In genomic region chr12:24095245-24095644, GRCh38 we compare ENCODE assay signal across 30 cellular contexts.
DNase-seq lines count a peak whose midpoint lies in the region; ATAC-seq, FAIRE-seq and TF ChIP-seq lines count a peak whose summit lies in the region.
"Had no signal": no experiment of that assay in that cellular context is flagged by ENCODE, and none has a peak within 500 bp of the region (broad histone marks: within the 10 kb centered on the region; RNA-seq: fewer than 3 reads in every experiment).

No MANE protein-coding gene starts in this region.

- H3K9me3 ChIP-seq in A549 (no peaks in the 10 kb centered on the region), HEK293 (ENCODE audit: control insufficient read depth, insufficient read depth, low read depth, low read length) (no peaks in the 10 kb centered on the region), thyroid gland (no peaks in the 10 kb centered on the region)
- H3K9me3 ChIP-seq: BE2C, BLaER1, Caco-2 had no signal

- no peak overlapping the region for H3K4me3 ChIP-seq in A549
- no peak overlapping the region for H3K4me3 ChIP-seq in HEK293 (ENCODE audit: low read depth, low read length)
- no peak overlapping the region for H3K4me3 ChIP-seq in thyroid gland (replicated peaks in 1 of 3)
- H3K4me3 ChIP-seq: BLaER1; BLaER1 treated with 17β-estradiol and CSF1 and Interleukin-3, amounts not matched to agents 10 nM and 100 nM had no signal

- no peak overlapping the region for H3K4me2 ChIP-seq in A549
- H3K4me2 ChIP-seq: BLaER1 had no signal

- TF ChIP-seq EP300 in A549 (IDR thresholded peaks at IDR 0.05), result no peak

- WGBS in A549 (ENCODE audit: missing lambda C conversion rate), result 2% methylated on average over 1 of the region's 1 CpG
- 84 to 92% methylated on average over 1 of the region's 1 CpG for WGBS in thyroid gland, 2 donors

- TF ChIP-seq POLR2A in A549 (IDR thresholded peaks at IDR 0.05; ENCODE audit: low read length), result no peak
- TF ChIP-seq POLR2A in thyroid gland (IDR thresholded peaks at IDR 0.05), result no peak

- intact Hi-C loops in thyroid gland (cut with DNase I), result no loop called here

- H3K36me3 ChIP-seq in HEK293 (ENCODE audit: control insufficient read depth in 2 of 2, insufficient read depth in 1 of 2, low read length in 2 of 2) (no peaks in the 10 kb centered on the region), thyroid gland (no peaks in the 10 kb centered on the region)
- H3K36me3 ChIP-seq: BE2C; BLaER1; BLaER1 treated with 17β-estradiol and CSF1 and Interleukin-3, amounts not matched to agents 10 nM and 100 nM had no signal

- H3K4me1 ChIP-seq in A549 (no peaks in the 10 kb centered on the region), HEK293 (ENCODE audit: control insufficient read depth, insufficient read depth, low read length) (no peaks in the 10 kb centered on the region), thyroid gland (no peaks in the 10 kb centered on the region)
- H3K4me1 ChIP-seq: BE2C, BLaER1, Caco-2 had no signal

- no peak for FAIRE-seq in A549 (lab: Jason Lieb, UNC)
- FAIRE-seq: A204.1, D721Med had no signal

- POLR2A ChIA-PET in A549 (lab: Yijun Ruan, JAX), result no interaction called here
- POLR2A ChIA-PET in HEK293 (lab: Yijun Ruan, JAX), result no interaction called here

- TF ChIP-seq CTCF in A549 (IDR thresholded peaks at IDR 0.05), result no peak
- no peak for TF ChIP-seq CTCF in HEK293 (tag by site-specific recombination; IDR thresholded peaks at IDR 0.05)
- no peak for TF ChIP-seq CTCF in thyroid gland (IDR thresholded peaks at IDR 0.05)

- CTCF ChIA-PET in A549 (lab: Yijun Ruan, JAX), result no interaction called here
- CTCF ChIA-PET in HEK293 (lab: Yijun Ruan, JAX), result no interaction called here

- H3K27me3 ChIP-seq in thyroid gland, result no peaks in the 10 kb centered on the region
- H3K27me3 ChIP-seq: BE2C; BLaER1; BLaER1 treated with 17β-estradiol and CSF1 and Interleukin-3, amounts not matched to agents 10 nM and 100 nM had no signal

- no peak for TF ChIP-seq RAD21 in A549 (conservative IDR thresholded peaks at IDR 0.05 in 1 of 2, IDR thresholded peaks at IDR 0.05 in 1 of 2)

- ATAC-seq in A549, result no peak
- ATAC-seq: CD8-positive, alpha-beta T cell had no signal

- no peak for DNase-seq in A549 (ENCODE audit: low read depth in 1 of 2, low spot score in 1 of 2)
- DNase-seq in thyroid gland, result no peak
- no peak for DNase-seq in SKM-1 (lab: John Stamatoyannopoulos, UW; ENCODE audit: unreplicated experiment)
- DNase-seq: 8988T; ACHN; AML-193; BE2C; C1 segment of cervical spinal cord; Caco-2; Calu3; CD4-positive, alpha-beta memory T cell; CD4-positive, alpha-beta T cell; CD4-positive, CD25-positive, alpha-beta regulatory T cell; CD8-positive, alpha-beta memory T cell; CD8-positive, alpha-beta T cell; COR-L47; DMS 273 treated with DMSO at 0.1 percent for 48 hours; DMS153; DMS53; DMS79; DMS79 treated with DMSO at 0.1 percent for 48 hours; DND-41; EL had no signal

- H3K27ac ChIP-seq in A549 (no peak overlapping the region), HEK293 (ENCODE audit: extremely low read depth, low read depth, low read length) (no peak overlapping the region), thyroid gland (no peak overlapping the region)
- H3K27ac ChIP-seq: 22Rv1, BLaER1, C4-2B had no signal

TF ChIP-seq in A549, 52 proteins besides CTCF, POLR2A, EP300 and RAD21:
- TF ChIP-seq MAX (IDR thresholded peaks at IDR 0.05) (no peak), ZC3H11A (IDR thresholded peaks at IDR 0.05) (peak; percentile 84)

TF ChIP-seq in HEK293, 187 proteins besides CTCF, POLR2A, EP300 and RAD21 (continues in another document):
- TF ChIP-seq ZFP37 (tag by site-specific recombination; IDR thresholded peaks at IDR 0.05), result no peak
- TF ChIP-seq ZNF394 (tag by site-specific recombination; IDR thresholded peaks at IDR 0.05; ENCODE audit: borderline replicate concordance), result peak; percentile 89
- peak; percentile 38; the same call in 1 of the 2 replicates for TF ChIP-seq ZNF623 (tag by site-specific recombination; IDR thresholded peaks at IDR 0.05)
- TF ChIP-seq ZNF664 (tag by site-specific recombination; IDR thresholded peaks at IDR 0.05), result peak; percentile 30; the same call in 1 of the 2 replicates
- TF ChIP-seq ZXDB (tag by site-specific recombination; IDR thresholded peaks at IDR 0.05), result 0 out of 2 replicates have a peak, but pooled peaks have one; percentile 40
- TF ChIP-seq ZBTB8A (tag by site-specific recombination; IDR thresholded peaks at IDR 0.05), result peak; percentile 60; the same call in 1 of the 2 replicates
- peak; percentile 60; the same call in 1 of the 2 replicates for TF ChIP-seq ZNF140 (tag by site-specific recombination; IDR thresholded peaks at IDR 0.05)
- TF ChIP-seq ZNF426 (tag by site-specific recombination; IDR thresholded peaks at IDR 0.05), result peak; percentile 72
- no peak for TF ChIP-seq GLI4 (tag by site-specific recombination; IDR thresholded peaks at IDR 0.05)
- no peak for TF ChIP-seq ZNF366 (tag by site-specific recombination; conservative IDR thresholded peaks at IDR 0.05)
- TF ChIP-seq ZNF266 (tag by site-specific recombination; IDR thresholded peaks at IDR 0.05; ENCODE audit: low read depth), result 0 out of 2 replicates have a peak, but pooled peaks have one; percentile 17
- peak; percentile 55 for TF ChIP-seq ZBTB11 (tag by site-specific recombination; conservative IDR thresholded peaks at IDR 0.05; ENCODE audit: low read depth)
- TF ChIP-seq REST (tag by site-specific recombination; IDR thresholded peaks at IDR 0.05), result peak; percentile 35; the same call in 1 of the 2 replicates
- peak; percentile 74 for TF ChIP-seq ZNF555 (tag by site-specific recombination; conservative IDR thresholded peaks at IDR 0.05)

Comparison
In these comparisons a context has a peak if more than half of its experiments do, and no peak if none do; other contexts are left out.
1. Of the 5 proteins assayed by ChIP-seq in both HEK293 and A549: peak only in HEK293: REST; only in A549: none; in both: none; in neither: 4.